Comparison of ENCODE assay signal across 13 cellular contexts in the genomic region with DNA sequence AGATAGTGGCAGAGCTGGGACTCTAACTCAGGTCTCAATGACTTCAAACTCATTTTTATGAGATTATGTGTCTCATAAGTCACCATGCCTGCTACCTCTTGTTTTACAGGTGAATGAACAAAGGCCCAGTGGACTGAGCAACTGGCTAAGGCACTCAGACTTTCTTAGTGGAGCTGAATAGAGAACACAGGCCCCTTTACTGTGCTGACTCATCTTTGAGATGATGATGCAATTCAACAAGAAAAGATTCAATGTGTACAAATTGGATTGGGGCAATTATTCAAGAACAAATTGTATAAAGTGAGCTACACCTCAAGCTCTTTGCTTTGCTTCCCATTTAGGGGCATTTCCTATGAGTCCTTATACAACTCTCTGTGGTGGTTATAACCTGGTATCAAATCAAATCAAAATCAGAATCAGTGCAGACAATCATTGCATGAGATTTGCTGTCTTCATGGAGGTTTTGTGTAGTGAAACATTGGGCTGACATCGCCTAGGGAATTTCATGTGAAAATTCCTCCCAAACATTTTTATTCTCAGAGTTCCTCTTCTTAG.
DNase-seq lines count a peak whose midpoint lies in the region; ATAC-seq and TF ChIP-seq lines count a peak whose summit lies in the region.
"Had no signal": no experiment of that assay in that cellular context is flagged by ENCODE, and none has a peak within 500 bp of the region (broad histone marks: within the 10 kb centered on the region; RNA-seq: fewer than 3 reads in every experiment).

No MANE protein-coding gene starts in this region.

- intact Hi-C loops in sigmoid colon (cut with DNase I): loop anchor here (5.0 to 10.0 kb wide), 2 partner anchors 224 to 298 kb away; no protein-coding TSS in a partner anchor

- H3K27ac ChIP-seq in RWPE1: no peak overlapping the region
- no peak overlapping the region for H3K27ac ChIP-seq in sigmoid colon

- H3K4me1 Mint-ChIP-seq in stimulated activated naive CD8-positive, alpha-beta T cell treated with anti-CD3 and anti-CD28 coated beads, Interleukin-15, amount 100 ng/mL, for 72 hours: no peaks in the 10 kb centered on the region
- H3K4me1 Mint-ChIP-seq: activated naive CD8-positive, alpha-beta T cell treated with anti-CD3 and anti-CD28 coated beads, Interleukin-2, amount 50 U/mL, for 24 hours; naive B cell had no signal

- H3K4me3 ChIP-seq in fibroblast of pulmonary artery (replicated peaks; ENCODE audit: low read depth, low read length) (no peak overlapping the region), sigmoid colon (no peak overlapping the region)

- H3K27me3 Mint-ChIP-seq in stimulated activated naive CD8-positive, alpha-beta T cell treated with anti-CD3 and anti-CD28 coated beads, Interleukin-15, amount 100 ng/mL, for 72 hours: peaks cover 18% of the 10 kb centered on the region

- no peaks in the 10 kb centered on the region for H3K36me3 ChIP-seq in sigmoid colon

- 91 to 95% methylated on average over 1 of the region's 1 CpG for WGBS in sigmoid colon, 2 donors

- peaks cover 0 to 11% (median 0%) of the 10 kb centered on the region in 4 donors for H3K4me1 ChIP-seq in sigmoid colon

- TF ChIP-seq POLR2A in sigmoid colon (IDR thresholded peaks at IDR 0.05): no peak

- CTCF ChIA-PET in RWPE1 (lab: Yijun Ruan, JAX): interaction anchor here (0.6 to 6.8 kb wide), 5 partner anchors 226 to 429 kb away, joined by 3 to 70 read pairs (median 4); no protein-coding TSS in a partner anchor

- POLR2A ChIA-PET in RWPE1 (lab: Yijun Ruan, JAX; ENCODE audit: low non-redundant PET): no interaction called here

- no peak for DNase-seq in stimulated activated naive CD8-positive, alpha-beta T cell treated with anti-CD3 and anti-CD28 coated beads, Interleukin-15, amount 100 ng/mL, for 72 hours
- DNase-seq in stimulated activated naive CD8-positive, alpha-beta T cell treated with anti-CD3 and anti-CD28 coated beads, Interleukin-15, Interleukin-2, amounts not matched to agents 100 U/mL and 50 U/mL, for 24 hours: no peak
- DNase-seq in RWPE1 (ENCODE audit: low spot score) (peak; percentile 26), fibroblast of pulmonary artery (ENCODE audit: low read depth) (peak; percentile 63), COLO668 (lab: John Stamatoyannopoulos, UW; ENCODE audit: unreplicated experiment) (no peak), sigmoid colon (no peak), NCI-H446 treated with DMSO at 0.1 percent for 48 hours (lab: John Stamatoyannopoulos, UW) (no peak)
- DNase-seq: activated naive CD8-positive, alpha-beta T cell treated with anti-CD3 and anti-CD28 coated beads, Interleukin-2, amount 50 U/mL, for 24 hours; C1 segment of cervical spinal cord; endodermal cell; immature natural killer cell; naive B cell had no signal

- peak overlapping the region in 1 of 2 donors; percentile 12 for H3K27ac Mint-ChIP-seq in stimulated activated naive CD8-positive, alpha-beta T cell treated with anti-CD3 and anti-CD28 coated beads, Interleukin-15, amount 100 ng/mL, for 72 hours
- H3K27ac Mint-ChIP-seq: activated naive CD8-positive, alpha-beta T cell treated with anti-CD3 and anti-CD28 coated beads, Interleukin-2, amount 50 U/mL, for 24 hours; endodermal cell; immature natural killer cell; naive B cell had no signal

- H3K9me3 ChIP-seq in sigmoid colon: no peaks in the 10 kb centered on the region

- no peak for TF ChIP-seq EP300 in sigmoid colon (IDR thresholded peaks at IDR 0.05)

- H3K4me3 Mint-ChIP-seq in stimulated activated naive CD8-positive, alpha-beta T cell treated with anti-CD3 and anti-CD28 coated beads, Interleukin-15, amount 100 ng/mL, for 72 hours: no peak overlapping the region
- H3K4me3 Mint-ChIP-seq: activated naive CD8-positive, alpha-beta T cell treated with anti-CD3 and anti-CD28 coated beads, Interleukin-2, amount 50 U/mL, for 24 hours; endodermal cell; immature natural killer cell; naive B cell had no signal

- H3K9me3 Mint-ChIP-seq in stimulated activated naive CD8-positive, alpha-beta T cell treated with anti-CD3 and anti-CD28 coated beads, Interleukin-15, amount 100 ng/mL, for 72 hours: no peaks in the 10 kb centered on the region
- H3K9me3 Mint-ChIP-seq: activated naive CD8-positive, alpha-beta T cell treated with anti-CD3 and anti-CD28 coated beads, Interleukin-2, amount 50 U/mL, for 24 hours; endodermal cell; immature natural killer cell had no signal

- ATAC-seq in stimulated activated naive CD8-positive, alpha-beta T cell treated with anti-CD3 and anti-CD28 coated beads, Interleukin-15, amount 100 ng/mL, for 72 hours: peak; percentile 53
- ATAC-seq in stimulated activated naive CD8-positive, alpha-beta T cell treated with anti-CD3 and anti-CD28 coated beads, Interleukin-15, Interleukin-2, amounts not matched to agents 100 U/mL and 50 U/mL, for 24 hours: no peak
- ATAC-seq in HG03378 (IDR thresholded peaks at IDR 0.05; ENCODE audit: unreplicated experiment): no peak
- ATAC-seq: activated naive CD8-positive, alpha-beta T cell treated with anti-CD3 and anti-CD28 coated beads, Interleukin-2, amount 50 U/mL, for 24 hours had no signal

- no peaks in the 10 kb centered on the region for H3K27me3 ChIP-seq in sigmoid colon

- TF ChIP-seq CTCF in RWPE1 (conservative IDR thresholded peaks at IDR 0.05; ENCODE audit: low read depth): no peak
- TF ChIP-seq CTCF in fibroblast of pulmonary artery (IDR thresholded peaks at IDR 0.05; ENCODE audit: low read length, missing control alignments): no peak
- TF ChIP-seq CTCF in sigmoid colon (IDR thresholded peaks at IDR 0.05): no peak

Comparison
In these comparisons a context has a peak if more than half of its experiments do, and no peak if none do; other contexts are left out.
1. DNase-seq: peak in RWPE1 (single experiment) and fibroblast of pulmonary artery (single experiment); none in stimulated activated naive CD8-positive, alpha-beta T cell treated with anti-CD3 and anti-CD28 coated beads, Interleukin-15, amount 100 ng/mL, for 72 hours (0 of 2), stimulated activated naive CD8-positive, alpha-beta T cell treated with anti-CD3 and anti-CD28 coated beads, Interleukin-15, Interleukin-2, amounts not matched to agents 100 U/mL and 50 U/mL, for 24 hours (single experiment), COLO668 (single experiment), sigmoid colon (single experiment) and NCI-H446 treated with DMSO at 0.1 percent for 48 hours (single experiment).